8 cellular contexts compared by ENCODE assay signal in genomic region chr2:72147303-72147970, GRCh38. TPM values are rescaled to one million over a fixed set of nuclear protein-coding genes. Genes with fewer than 3 reads are reported as not detected.
DNase-seq lines count a peak whose midpoint lies in the region; ATAC-seq, FAIRE-seq and TF ChIP-seq lines count a peak whose summit lies in the region.

CYP26B1 (minus strand) TSS chr2:72147862; CDS start chr2:72147834, 28 bp downstream.

- peaks cover 63% of the 10 kb centered on the region for H3K27me3 ChIP-seq in keratinocyte (ENCODE audit: control insufficient read depth, extremely low read depth, insufficient read depth, low read length)

- peak within 1 kb of the TSS; percentile 37 to 66 (median 65) for H3K4me3 ChIP-seq in keratinocyte (ENCODE audit: control insufficient read depth in 2 of 3, extremely low read depth in 1 of 3, insufficient read depth in 2 of 3, low read depth in 1 of 3, low read length in 3 of 3)

- H3K4me1 Mint-ChIP-seq in activated naive CD4-positive, alpha-beta T cell treated with anti-CD3 and anti-CD28 coated beads for 36 hours (ENCODE audit: low read depth) = peaks cover 48% of the 10 kb centered on the region
- peaks cover 43 to 69% of the 10 kb centered on the region in 2 donors for H3K4me1 Mint-ChIP-seq in stimulated activated naive B cell treated with anti-CD40 and anti-IgM and Interleukin-4, amounts not matched to agents 10 μg/mL and 1 μg/mL and 100 μg/mL, for 72 hours

- no peak for ATAC-seq in stimulated activated naive B cell treated with anti-CD40 and anti-IgM and Interleukin-4, amounts not matched to agents 10 μg/mL and 1 μg/mL and 100 μg/mL, for 72 hours (replicated peaks)
- no peak for ATAC-seq in GM18498 (IDR thresholded peaks at IDR 0.05; ENCODE audit: unreplicated experiment)

- no peaks in the 10 kb centered on the region for H3K9me3 Mint-ChIP-seq in activated naive CD4-positive, alpha-beta T cell treated with anti-CD3 and anti-CD28 coated beads for 36 hours
- H3K9me3 Mint-ChIP-seq in stimulated activated naive B cell treated with anti-CD40 and anti-IgM and Interleukin-4, amounts not matched to agents 10 μg/mL and 1 μg/mL and 100 μg/mL, for 72 hours = peaks cover 0 to 7% of the 10 kb centered on the region in 2 donors

- CTCF ChIA-PET in activated naive CD4-positive, alpha-beta T cell treated with anti-CD3 and anti-CD28 coated beads for 36 hours (lab: Charles Lee) = interaction anchor here (0.8 to 1.3 kb wide), 2 partner anchors 457 to 537 kb away, joined by 3 read pairs; no protein-coding TSS in a partner anchor

- peak within 1 kb of the TSS; percentile 33 for H3K9ac ChIP-seq in keratinocyte (ENCODE audit: control insufficient read depth, extremely low read depth, insufficient read depth, low read length)

- intact Hi-C loops in activated naive CD4-positive, alpha-beta T cell treated with anti-CD3 and anti-CD28 coated beads for 36 hours (cut with micrococcal nuclease) = loop anchor here (5.0 kb wide), 3 partner anchors 345 to 770 kb away; partner anchors contain the start of gene EMX1

- no peak for FAIRE-seq in keratinocyte (lab: Jason Lieb, UNC)

- peaks cover 37% of the 10 kb centered on the region for H3K4me1 ChIP-seq in keratinocyte (ENCODE audit: control insufficient read depth, extremely low read depth, insufficient read depth, low read length)

- TF ChIP-seq CTCF in keratinocyte (optimal IDR thresholded peaks at IDR 0.05 in 1 of 3, IDR thresholded peaks at IDR 0.05 in 1 of 3, conservative IDR thresholded peaks at IDR 0.05 in 1 of 3; ENCODE audit: extremely low read depth in 1 of 3, insufficient read depth in 2 of 3, low read length in 3 of 3) = no peak

- dilution Hi-C loops in keratinocyte (cut with MboI; ENCODE audit: extremely low pct_ligation_motif_present, low sequenced_read_pairs) = no loop called here

- DNase-seq in activated naive CD4-positive, alpha-beta T cell treated with anti-CD3 and anti-CD28 coated beads for 36 hours = no peak
- DNase-seq in activated naive CD4-positive, alpha-beta T cell (lab: John Stamatoyannopoulos, UW) = no peak
- DNase-seq in astrocyte of the hippocampus (ENCODE audit: low read depth, low spot score) (peak; percentile 41), keratinocyte (ENCODE audit: low read depth, low spot score) (no peak), HUDEP-2 (lab: John Stamatoyannopoulos, UW; ENCODE audit: unreplicated experiment in 76 of 76) (no peak), cortex of kidney (lab: John Stamatoyannopoulos, UW) (no peak)
- DNase-seq in stimulated activated naive B cell treated with anti-CD40 and anti-IgM and Interleukin-4, amounts not matched to agents 10 μg/mL and 1 μg/mL and 100 μg/mL, for 72 hours = no peak

- peak within 1 kb of the TSS; percentile 87 for H3K4me2 ChIP-seq in keratinocyte (ENCODE audit: control insufficient read depth, extremely low read depth, insufficient read depth, low read depth, low read length)

- H2AFZ ChIP-seq in keratinocyte (ENCODE audit: control insufficient read depth, low read length) = peak within 1 kb of the TSS; percentile 33

- H3K36me3 ChIP-seq in keratinocyte (ENCODE audit: control insufficient read depth in 2 of 2, extremely low read depth in 1 of 2, insufficient read depth in 2 of 2, low read length in 2 of 2) = no peaks in the 10 kb centered on the region

- H3K4me3 Mint-ChIP-seq in activated naive CD4-positive, alpha-beta T cell treated with anti-CD3 and anti-CD28 coated beads for 36 hours = peak within 1 kb of the TSS; percentile 73
- peak within 1 kb of the TSS; percentile 73 to 84 for H3K4me3 Mint-ChIP-seq in stimulated activated naive B cell treated with anti-CD40 and anti-IgM and Interleukin-4, amounts not matched to agents 10 μg/mL and 1 μg/mL and 100 μg/mL, for 72 hours

- H3K9me1 ChIP-seq in keratinocyte (ENCODE audit: control insufficient read depth, extremely low read depth, insufficient read depth, low read length) = no peaks in the 10 kb centered on the region

- H3K36me3 Mint-ChIP-seq in activated naive CD4-positive, alpha-beta T cell treated with anti-CD3 and anti-CD28 coated beads for 36 hours (ENCODE audit: low read depth) = no peaks in the 10 kb centered on the region
- peaks cover 4 to 11% of the 10 kb centered on the region in 2 donors for H3K36me3 Mint-ChIP-seq in stimulated activated naive B cell treated with anti-CD40 and anti-IgM and Interleukin-4, amounts not matched to agents 10 μg/mL and 1 μg/mL and 100 μg/mL, for 72 hours

- no peaks in the 10 kb centered on the region for H3K79me2 ChIP-seq in keratinocyte (ENCODE audit: control insufficient read depth, insufficient read depth, low read length)

- peaks cover 67% of the 10 kb centered on the region for H3K27me3 Mint-ChIP-seq in activated naive CD4-positive, alpha-beta T cell treated with anti-CD3 and anti-CD28 coated beads for 36 hours (ENCODE audit: low read depth)
- peaks cover 79 to 89% of the 10 kb centered on the region in 2 donors for H3K27me3 Mint-ChIP-seq in stimulated activated naive B cell treated with anti-CD40 and anti-IgM and Interleukin-4, amounts not matched to agents 10 μg/mL and 1 μg/mL and 100 μg/mL, for 72 hours

- H3K9me3 ChIP-seq in keratinocyte (ENCODE audit: control insufficient read depth, low read depth, low read length) = no peaks in the 10 kb centered on the region

- no peak within 1 kb of the TSS for H3K27ac ChIP-seq in keratinocyte (ENCODE audit: control insufficient read depth, insufficient read depth, low read length)

- no peaks in the 10 kb centered on the region for H4K20me1 ChIP-seq in keratinocyte (ENCODE audit: control insufficient read depth, extremely low read depth, insufficient read depth, low read length)

- no peak within 1 kb of the TSS for H3K27ac Mint-ChIP-seq in activated naive CD4-positive, alpha-beta T cell treated with anti-CD3 and anti-CD28 coated beads for 36 hours
- peak within 1 kb of the TSS; percentile 87 for H3K27ac Mint-ChIP-seq in stimulated activated naive B cell treated with anti-CD40 and anti-IgM and Interleukin-4, amounts not matched to agents 10 μg/mL and 1 μg/mL and 100 μg/mL, for 72 hours

RNA-seq across cellular contexts. Expression of gene CYP26B1, which starts in this region (rescaled TPM):
- not detected for total RNA-seq in activated naive CD4-positive, alpha-beta T cell treated with anti-CD3 and anti-CD28 coated beads for 36 hours
- 0.75 to 1.8 TPM (median 1.2 TPM) in 3 replicates for polyA plus RNA-seq in keratinocyte
- 4.3 TPM for polyA plus RNA-seq in keratinocyte (2011; ENCODE audit: low read depth)
- polyA plus RNA-seq in keratinocyte (2011; cell fraction: cytosol; rRNA removed) = 0.45 and 0.74 TPM in 2 replicates
- 5.3 and 5.9 TPM in 2 replicates for polyA plus RNA-seq in keratinocyte (2011; cell fraction: nucleus; rRNA removed)
- 1.3 and 6.0 TPM in 2 replicates for polyA plus RNA-seq in keratinocyte (2012; ENCODE audit: low replicate concordance)
- polyA minus RNA-seq in keratinocyte = 1.1 to 2.4 TPM (median 1.4 TPM) in 3 replicates
- polyA minus RNA-seq in keratinocyte (2011; cell fraction: cytosol; rRNA and poly(A)+ RNA removed) = 1.2 TPM
- polyA minus RNA-seq in keratinocyte (2011; cell fraction: nucleus; rRNA and poly(A)+ RNA removed) = 3.3 and 3.5 TPM in 2 replicates
